22 cellular contexts compared by ENCODE assay signal in genomic region chr1:220698607-220699016, GRCh38. TPM values are rescaled to one million over a fixed set of nuclear protein-coding genes. Genes with fewer than 3 reads are reported as not detected.
"Had no signal": no experiment of that assay in that cellular context is flagged by ENCODE, and none has a peak within 500 bp of the region (broad histone marks: within the 10 kb centered on the region; RNA-seq: fewer than 3 reads in every experiment).

No MANE protein-coding gene starts in this region.

- H3K36me3 ChIP-seq: thyroid gland had no signal

- DNase-seq: activated CD4-positive, alpha-beta memory T cell treated with anti-CD3 and anti-CD28 coated beads for 36 hours; activated CD4-positive, alpha-beta T cell treated with anti-CD3 and anti-CD28 coated beads, Interleukin-2, amount 10 ng/mL, durations not matched to agents 24 days and 14 days; activated CD4-positive, CD25-positive, alpha-beta regulatory T cell treated with anti-CD3 and anti-CD28 coated beads, Interleukin-2, amount 50 U/mL, for 72 hours; activated naive CD4-positive, alpha-beta T cell; activated T-cell treated with anti-CD3 and anti-CD28 coated beads for 4 hours; activated T-cell treated with anti-CD3 and anti-CD28 coated beads, Interleukin-2, amount 50 U/mL, for 72 hours; anterior cingulate cortex; effector CD4-positive, alpha-beta T cell; left cardiac atrium; midbrain; naive thymus-derived CD4-positive, alpha-beta T cell; stimulated activated CD4-positive, alpha-beta T cell treated with anti-CD3 and anti-CD28 coated beads, Interleukin-4, amount 100 ng/mL, for 24 hours; substantia nigra; T-helper 2 cell; thyroid gland had no signal

- ATAC-seq: activated naive CD4-positive, alpha-beta T cell treated with anti-CD3 and anti-CD28 coated beads, Interleukin-2, amount 50 U/mL, for 72 hours; activated T-cell treated with anti-CD3 and anti-CD28 coated beads, Interleukin-2, amount 50 U/mL, for 72 hours; left cardiac atrium; naive thymus-derived CD4-positive, alpha-beta T cell; sciatic nerve; stimulated activated effector memory CD8-positive, alpha-beta T cell treated with anti-CD3 and anti-CD28 coated beads, Interleukin-12 subunit alpha, Interleukin-12 subunit beta, amount 100 ng/mL, for 72 hours had no signal

- H3K27me3 ChIP-seq: thyroid gland had no signal

- H3K79me2 ChIP-seq: parathyroid adenoma had no signal

- H3K27ac ChIP-seq: epithelial cell of prostate, parathyroid adenoma, skin epidermis, thyroid gland had no signal

- H3K4me3 ChIP-seq: skin epidermis, thyroid gland had no signal

- H3K9me3 ChIP-seq: thyroid gland had no signal

- H2AFZ ChIP-seq: parathyroid adenoma had no signal

- H3K4me1 ChIP-seq: parathyroid adenoma had no signal

RNA-seq across cellular contexts. Expression of gene MTARC2, which starts 49.5 kb away (rescaled TPM):
- total RNA-seq: activated CD4-positive, alpha-beta memory T cell treated with anti-CD3 and anti-CD28 coated beads for 36 hours; activated CD4-positive, alpha-beta T cell treated with anti-CD3 and anti-CD28 coated beads, Interleukin-2, amount 10 ng/mL, durations not matched to agents 24 days and 14 days; activated naive CD4-positive, alpha-beta T cell treated with anti-CD3 and anti-CD28 coated beads, Interleukin-2, amount 50 U/mL, for 72 hours; activated T-cell treated with anti-CD3 and anti-CD28 coated beads, Interleukin-2, amount 50 U/mL, for 72 hours had no signal
- polyA plus RNA-seq: naive thymus-derived CD4-positive, alpha-beta T cell; neural cell had no signal
